8 cellular contexts compared by ENCODE assay signal in genomic region chr17:44968225-44969143, GRCh38. TPM values are rescaled to one million over a fixed set of nuclear protein-coding genes. Genes with fewer than 3 reads are reported as not detected.
DNase-seq lines count a peak whose midpoint lies in the region; ATAC-seq and TF ChIP-seq lines count a peak whose summit lies in the region.

Gene C1QL1 (minus strand): TSS chr17:44968303. CDS start chr17:44968048, 255 bp downstream.

- no peak within 1 kb of the TSS for H3K27ac ChIP-seq in CD8-positive, alpha-beta T cell (ENCODE audit: low read depth, low read length)
- H3K27ac ChIP-seq in HUES48 (ENCODE audit: low read depth, low read length) (no peak within 1 kb of the TSS), OCI-LY1 (ENCODE audit: low read depth, low read length, poor library complexity, severe bottlenecking) (no peak within 1 kb of the TSS), esophagus muscularis mucosa (replicated peaks in 1 of 4) (peak within 1 kb of the TSS in 3 of 4 donors; percentile 32 to 87 (median 57))

- TF ChIP-seq POLR2A in esophagus muscularis mucosa (IDR thresholded peaks at IDR 0.05; ENCODE audit: low read depth), result no peak

- H3K4me1 Mint-ChIP-seq in CD8-positive, alpha-beta T cell (ENCODE audit: low read depth), result peaks cover 36% of the 10 kb centered on the region

- H3K79me2 ChIP-seq in OCI-LY1 (ENCODE audit: insufficient read depth, low read length), result no peaks in the 10 kb centered on the region

- intact Hi-C loops in CD8-positive, alpha-beta T cell (cut with DNase I, micrococcal nuclease), result loop anchor here (1.0 to 5.0 kb wide), 3 partner anchors 21 to 191 kb away; partner anchors contain the start of gene KIF18B (in 2 of the 2)
- intact Hi-C loops in esophagus muscularis mucosa (cut with DNase I), result no loop called here

- H3K4me1 ChIP-seq in CD8-positive, alpha-beta T cell (ENCODE audit: insufficient read depth, low read length), result peaks cover 29% of the 10 kb centered on the region
- H3K4me1 ChIP-seq in HUES48 (ENCODE audit: control insufficient read depth, insufficient read depth, low read length) (peaks cover 26% of the 10 kb centered on the region), OCI-LY1 (ENCODE audit: insufficient read depth, low read length, severe bottlenecking) (peaks cover 19% of the 10 kb centered on the region), esophagus muscularis mucosa (peaks cover 23 to 49% (median 47%) of the 10 kb centered on the region in 4 donors)

- no peak within 1 kb of the TSS for H3K9ac ChIP-seq in HUES48 (ENCODE audit: low read depth, low read length)
- peak within 1 kb of the TSS; percentile 47; the same call in 1 of the 2 replicates for H3K9ac ChIP-seq in OCI-LY1 (ENCODE audit: low read length)

- H3K27me3 Mint-ChIP-seq in CD8-positive, alpha-beta T cell (ENCODE audit: low read depth), result peaks cover 55% of the 10 kb centered on the region

- peak within 1 kb of the TSS; percentile 76 for H3K4me3 Mint-ChIP-seq in CD8-positive, alpha-beta T cell

- no peak within 1 kb of the TSS for H2AFZ ChIP-seq in OCI-LY1 (ENCODE audit: low read length)

- H3K4me3 ChIP-seq in CD8-positive, alpha-beta T cell (ENCODE audit: low read depth, low read length), result peak within 1 kb of the TSS; percentile 55
- peak within 1 kb of the TSS; percentile 67 for H3K4me3 ChIP-seq in HUES48 (ENCODE audit: low read depth, low read length)
- peak within 1 kb of the TSS; percentile 56 for H3K4me3 ChIP-seq in OCI-LY1 (ENCODE audit: low read depth, low read length, poor library complexity, severe bottlenecking)
- H3K4me3 ChIP-seq in esophagus muscularis mucosa, result peak within 1 kb of the TSS; percentile 55 to 61 (median 56)

- CTCF ChIA-PET in CD8-positive, alpha-beta T cell (lab: Charles Lee), result interaction anchor here (0.6 to 1.0 kb wide), 4 partner anchors 74 to 229 kb away, joined by 3 to 4 read pairs (median 4); no protein-coding TSS in a partner anchor

- WGBS in esophagus muscularis mucosa, result 9% methylated on average over 56 of the region's 81 CpGs

- H3K27me3 ChIP-seq in CD8-positive, alpha-beta T cell (ENCODE audit: insufficient read depth, low read length), result peaks cover 39% of the 10 kb centered on the region
- peaks cover 54% of the 10 kb centered on the region for H3K27me3 ChIP-seq in HUES48 (ENCODE audit: control insufficient read depth, insufficient read depth, low read length)
- H3K27me3 ChIP-seq in OCI-LY1 (ENCODE audit: insufficient read depth, low read length), result peaks cover 14% of the 10 kb centered on the region
- peaks cover 8 to 51% (median 21%) of the 10 kb centered on the region in 4 donors for H3K27me3 ChIP-seq in esophagus muscularis mucosa

- TF ChIP-seq EP300 in esophagus muscularis mucosa (IDR thresholded peaks at IDR 0.05), result no peak

- POLR2A ChIA-PET in CD8-positive, alpha-beta T cell (lab: Charles Lee), result interaction anchor here (0.7 to 1.0 kb wide), 2 partner anchors 70 to 82 kb away, joined by 3 read pairs; partner anchors contain the start of gene EFTUD2

- peak within 1 kb of the TSS; percentile 96 for H3K4me2 ChIP-seq in OCI-LY1 (ENCODE audit: low read length)

- no peaks in the 10 kb centered on the region for H4K20me1 ChIP-seq in OCI-LY1 (ENCODE audit: insufficient read depth, low read length)

- no peaks in the 10 kb centered on the region for H3K9me3 Mint-ChIP-seq in CD8-positive, alpha-beta T cell

- H3K36me3 ChIP-seq in CD8-positive, alpha-beta T cell (ENCODE audit: insufficient read depth, low read length), result no peaks in the 10 kb centered on the region
- H3K36me3 ChIP-seq in HUES48 (ENCODE audit: control insufficient read depth, insufficient read depth, low read length) (no peaks in the 10 kb centered on the region), OCI-LY1 (ENCODE audit: insufficient read depth, low read length) (no peaks in the 10 kb centered on the region), esophagus muscularis mucosa (no peaks in the 10 kb centered on the region)

- no peaks in the 10 kb centered on the region for H3F3A ChIP-seq in OCI-LY1 (ENCODE audit: insufficient read depth, low read length)

- DNase-seq in CD8-positive, alpha-beta T cell, result peak; percentile 67 to 88 (median 82)
- peak; percentile 90 for DNase-seq in activated T-cell treated with anti-CD3 and anti-CD28 coated beads, Interleukin-2, amount 50 U/mL, for 1 hour
- DNase-seq in esophagus muscularis mucosa (ENCODE audit: extremely low spot score), result peak; percentile 94
- peak; percentile 93 for DNase-seq in myocyte (ENCODE audit: low read depth)
- DNase-seq in stimulated activated CD8-positive, alpha-beta memory T cell treated with anti-CD3 and anti-CD28 coated beads, Interleukin-4, amount 100 ng/mL, for 48 hours, result peak; percentile 92

- no peaks in the 10 kb centered on the region for H3K36me3 Mint-ChIP-seq in CD8-positive, alpha-beta T cell

- no peak within 1 kb of the TSS for H3K27ac Mint-ChIP-seq in CD8-positive, alpha-beta T cell

- no peaks in the 10 kb centered on the region for H3K9me2 ChIP-seq in OCI-LY1 (ENCODE audit: low read depth, low read length)

- no peak for TF ChIP-seq CTCF in CD8-positive, alpha-beta T cell (IDR thresholded peaks at IDR 0.05)
- TF ChIP-seq CTCF in OCI-LY1 (IDR thresholded peaks at IDR 0.05; ENCODE audit: low read length) (no peak), esophagus muscularis mucosa (IDR thresholded peaks at IDR 0.05) (peak in 1 of 3 experiments; percentile 23)

- no peaks in the 10 kb centered on the region for H3K9me3 ChIP-seq in CD8-positive, alpha-beta T cell (ENCODE audit: low read length)
- H3K9me3 ChIP-seq in HUES48 (ENCODE audit: control insufficient read depth, insufficient read depth, low read length) (no peaks in the 10 kb centered on the region), OCI-LY1 (ENCODE audit: low read length) (no peaks in the 10 kb centered on the region), esophagus muscularis mucosa (no peaks in the 10 kb centered on the region)

- peak; percentile 93 for ATAC-seq in CD8-positive, alpha-beta T cell
- ATAC-seq in GM21381 (IDR thresholded peaks at IDR 0.05; ENCODE audit: unreplicated experiment), result peak; percentile 91

RNA-seq across cellular contexts. Expression of gene C1QL1, which starts in this region (rescaled TPM):
- not detected for total RNA-seq in CD8-positive, alpha-beta T cell
- 10 to 100 TPM in 1 of 4 donors, 1 to 10 TPM in 3; 3.7 to 10.1 (median 6.3) TPM for total RNA-seq in esophagus muscularis mucosa
- 0.11 TPM in 1 of 2 replicates, not detected in the other for total RNA-seq in myocyte
- 0.84 TPM for polyA plus RNA-seq in myocyte (2012)

Comparison
In these comparisons a context has a peak if more than half of its experiments do, and no peak if none do; other contexts are left out.
1. Peak in DNase-seq, ATAC-seq and H3K4me3 ChIP-seq in CD8-positive, alpha-beta T cell; RNA of the gene not detected or under 1 TPM.
2. Peak in DNase-seq in myocyte; RNA of the gene not detected or under 1 TPM.
3. H3K27ac ChIP-seq: peak in esophagus muscularis mucosa (3 of 4); none in CD8-positive, alpha-beta T cell (single experiment), HUES48 (single experiment) and OCI-LY1 (single experiment).
4. Peak in every context shown above with its lines, with median percentiles within 50 percentile points of each other: DNase-seq and H3K4me3 ChIP-seq.